ENCODE assay signal across 10 cellular contexts in the genomic region with DNA sequence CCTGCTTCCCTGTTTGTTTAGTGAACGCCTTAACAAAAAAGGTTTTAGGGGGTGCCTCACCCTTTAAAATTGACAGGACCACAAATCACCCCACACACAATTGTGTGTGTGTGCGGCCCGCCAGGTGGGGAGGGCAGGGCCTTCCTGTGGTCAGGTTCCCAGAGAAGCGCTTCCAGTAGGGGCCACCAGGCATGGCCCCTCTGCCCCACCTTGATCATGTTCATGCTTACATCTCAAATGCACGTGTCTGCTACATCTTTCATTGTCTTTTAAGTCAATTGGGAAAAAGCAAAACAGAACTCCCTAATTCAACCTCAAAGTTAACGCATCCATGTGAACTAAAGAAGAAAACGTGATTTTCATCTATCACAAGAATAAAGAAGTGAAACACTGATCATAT.
DNase-seq lines count a peak whose midpoint lies in the region; ATAC-seq and TF ChIP-seq lines count a peak whose summit lies in the region.
"Had no signal": no experiment of that assay in that cellular context is flagged by ENCODE, and none has a peak within 500 bp of the region (broad histone marks: within the 10 kb centered on the region; RNA-seq: fewer than 3 reads in every experiment).

No MANE protein-coding gene starts in this region.

- H3K4me3 Mint-ChIP-seq in activated T-helper 2 cell treated with anti-CD3 and anti-CD28 coated beads, Interferon-gamma antibody, Interleukin-2, Interleukin-4, amounts not matched to agents 10 μg/mL and 5 μg/mL and 100 μg/mL, durations not matched to agents 14 hours and 24 hours and 36 hours (ENCODE audit: low read depth), result no peak overlapping the region
- no peak overlapping the region for H3K4me3 Mint-ChIP-seq in WTC11

- CTCF ChIA-PET in WTC11 (lab: Charles Lee), result no interaction called here

- POLR2A ChIA-PET in WTC11 (lab: Charles Lee), result no interaction called here

- peaks cover 26% of the 10 kb centered on the region for H3K27me3 Mint-ChIP-seq in activated T-helper 2 cell treated with anti-CD3 and anti-CD28 coated beads, Interferon-gamma antibody, Interleukin-2, Interleukin-4, amounts not matched to agents 10 μg/mL and 5 μg/mL and 100 μg/mL, durations not matched to agents 14 hours and 24 hours and 36 hours (ENCODE audit: low read depth)
- no peaks in the 10 kb centered on the region for H3K27me3 Mint-ChIP-seq in WTC11 (ENCODE audit: low read depth)

- DNase-seq in GM12865 (ENCODE audit: low read depth) (peak; percentile 60), NCI-H1694 treated with DMSO at 0.1 percent for 48 hours (lab: John Stamatoyannopoulos, UW) (no peak), WTC11 (ENCODE audit: low spot score) (no peak), GM19240 (ENCODE audit: insufficient read length, low spot score) (no peak)
- no peak for DNase-seq in activated T-helper 2 cell treated with anti-CD3 and anti-CD28 coated beads, Interferon-gamma antibody, Interleukin-2, Interleukin-4, amounts not matched to agents 10 μg/mL and 5 μg/mL and 100 μg/mL, durations not matched to agents 14 hours and 24 hours and 36 hours (ENCODE audit: low spot score)
- DNase-seq: DMS153, NCI-H524 treated with DMSO at 0.1 percent for 48 hours had no signal

- TF ChIP-seq CTCF in GM12865 (IDR thresholded peaks at IDR 0.05; ENCODE audit: insufficient read depth, low read depth, low read length, missing control alignments) (no peak), WTC11 (IDR thresholded peaks at IDR 0.05) (no peak)

- ATAC-seq in GM19397 (IDR thresholded peaks at IDR 0.05; ENCODE audit: unreplicated experiment) (peak; percentile 29), HG03097 (IDR thresholded peaks at IDR 0.05; ENCODE audit: low FRiP score, unreplicated experiment) (peak; percentile 13), SK-N-SH treated with all-trans-retinoic acid at 6 μM for 48 hours (no peak), WTC11 (no peak)

- H3K4me1 Mint-ChIP-seq in activated T-helper 2 cell treated with anti-CD3 and anti-CD28 coated beads, Interferon-gamma antibody, Interleukin-2, Interleukin-4, amounts not matched to agents 10 μg/mL and 5 μg/mL and 100 μg/mL, durations not matched to agents 14 hours and 24 hours and 36 hours (ENCODE audit: low read depth), result peaks cover 31% of the 10 kb centered on the region
- H3K4me1 Mint-ChIP-seq in WTC11, result peaks cover 6% of the 10 kb centered on the region

- H3K36me3 Mint-ChIP-seq in activated T-helper 2 cell treated with anti-CD3 and anti-CD28 coated beads, Interferon-gamma antibody, Interleukin-2, Interleukin-4, amounts not matched to agents 10 μg/mL and 5 μg/mL and 100 μg/mL, durations not matched to agents 14 hours and 24 hours and 36 hours (ENCODE audit: low read depth), result peaks cover 2% of the 10 kb centered on the region
- H3K36me3 Mint-ChIP-seq in WTC11, result no peaks in the 10 kb centered on the region

- H3K4me3 ChIP-seq in GM12865 (ENCODE audit: low read depth, low read length), result no peak overlapping the region

- peak overlapping the region; percentile 77 for H3K27ac Mint-ChIP-seq in activated T-helper 2 cell treated with anti-CD3 and anti-CD28 coated beads, Interferon-gamma antibody, Interleukin-2, Interleukin-4, amounts not matched to agents 10 μg/mL and 5 μg/mL and 100 μg/mL, durations not matched to agents 14 hours and 24 hours and 36 hours
- no peak overlapping the region for H3K27ac Mint-ChIP-seq in WTC11

- intact Hi-C loops in activated T-helper 2 cell treated with anti-CD3 and anti-CD28 coated beads, Interferon-gamma antibody, Interleukin-2, Interleukin-4, amounts not matched to agents 10 μg/mL and 5 μg/mL and 100 μg/mL, durations not matched to agents 14 hours and 24 hours and 36 hours (cut with micrococcal nuclease), result no loop called here

- no peaks in the 10 kb centered on the region for H3K9me3 Mint-ChIP-seq in activated T-helper 2 cell treated with anti-CD3 and anti-CD28 coated beads, Interferon-gamma antibody, Interleukin-2, Interleukin-4, amounts not matched to agents 10 μg/mL and 5 μg/mL and 100 μg/mL, durations not matched to agents 14 hours and 24 hours and 36 hours
- 0 out of 2 replicates have a peak, but pooled peaks cover 1% of the 10 kb centered on the region for H3K9me3 Mint-ChIP-seq in WTC11

TF ChIP-seq in SK-N-SH treated with all-trans-retinoic acid at 6 μM for 48 hours, 23 proteins besides CTCF, POLR2A, EP300 and RAD21 (continues in another document):
- TF ChIP-seq ZNF8 (CRISPR knock-in tag; IDR thresholded peaks at IDR 0.05) (no peak), RARB (CRISPR knock-in tag; IDR thresholded peaks at IDR 0.05) (no peak), TOX (CRISPR knock-in tag; IDR thresholded peaks at IDR 0.05; ENCODE audit: borderline replicate concordance) (no peak), ZFP30 (CRISPR knock-in tag; IDR thresholded peaks at IDR 0.05) (no peak)
- TF ChIP-seq, protein P1, sequence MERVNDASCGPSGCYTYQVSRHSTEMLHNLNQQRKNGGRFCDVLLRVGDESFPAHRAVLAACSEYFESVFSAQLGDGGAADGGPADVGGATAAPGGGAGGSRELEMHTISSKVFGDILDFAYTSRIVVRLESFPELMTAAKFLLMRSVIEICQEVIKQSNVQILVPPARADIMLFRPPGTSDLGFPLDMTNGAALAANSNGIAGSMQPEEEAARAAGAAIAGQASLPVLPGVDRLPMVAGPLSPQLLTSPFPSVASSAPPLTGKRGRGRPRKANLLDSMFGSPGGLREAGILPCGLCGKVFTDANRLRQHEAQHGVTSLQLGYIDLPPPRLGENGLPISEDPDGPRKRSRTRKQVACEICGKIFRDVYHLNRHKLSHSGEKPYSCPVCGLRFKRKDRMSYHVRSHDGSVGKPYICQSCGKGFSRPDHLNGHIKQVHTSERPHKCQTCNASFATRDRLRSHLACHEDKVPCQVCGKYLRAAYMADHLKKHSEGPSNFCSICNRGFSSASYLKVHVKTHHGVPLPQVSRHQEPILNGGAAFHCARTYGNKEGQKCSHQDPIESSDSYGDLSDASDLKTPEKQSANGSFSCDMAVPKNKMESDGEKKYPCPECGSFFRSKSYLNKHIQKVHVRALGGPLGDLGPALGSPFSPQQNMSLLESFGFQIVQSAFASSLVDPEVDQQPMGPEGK (CRISPR knock-in tag; IDR thresholded peaks at IDR 0.05; ENCODE audit: borderline replicate concordance), result no peak

TF ChIP-seq in WTC11, 78 proteins besides CTCF, POLR2A, EP300 and RAD21:
- TF ChIP-seq GTF2I (CRISPR knock-in tag; conservative IDR thresholded peaks at IDR 0.05) (no peak), ESRRA (CRISPR knock-in tag; IDR thresholded peaks at IDR 0.05; ENCODE audit: borderline replicate concordance) (no peak), PRRX2 (CRISPR knock-in tag; IDR thresholded peaks at IDR 0.05) (no peak), MXD4 (CRISPR knock-in tag; IDR thresholded peaks at IDR 0.05; ENCODE audit: borderline replicate concordance) (no peak), NR3C1 (CRISPR knock-in tag; conservative IDR thresholded peaks at IDR 0.05; ENCODE audit: low read depth) (no peak), RELA (CRISPR knock-in tag; IDR thresholded peaks at IDR 0.05; ENCODE audit: borderline replicate concordance) (no peak), NR1H2 (CRISPR knock-in tag; IDR thresholded peaks at IDR 0.05) (no peak)
- TF ChIP-seq, protein P2, sequence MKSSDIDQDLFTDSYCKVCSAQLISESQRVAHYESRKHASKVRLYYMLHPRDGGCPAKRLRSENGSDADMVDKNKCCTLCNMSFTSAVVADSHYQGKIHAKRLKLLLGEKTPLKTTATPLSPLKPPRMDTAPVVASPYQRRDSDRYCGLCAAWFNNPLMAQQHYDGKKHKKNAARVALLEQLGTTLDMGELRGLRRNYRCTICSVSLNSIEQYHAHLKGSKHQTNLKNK (CRISPR knock-in tag; IDR thresholded peaks at IDR 0.05), result no peak
- TF ChIP-seq, protein P3, sequence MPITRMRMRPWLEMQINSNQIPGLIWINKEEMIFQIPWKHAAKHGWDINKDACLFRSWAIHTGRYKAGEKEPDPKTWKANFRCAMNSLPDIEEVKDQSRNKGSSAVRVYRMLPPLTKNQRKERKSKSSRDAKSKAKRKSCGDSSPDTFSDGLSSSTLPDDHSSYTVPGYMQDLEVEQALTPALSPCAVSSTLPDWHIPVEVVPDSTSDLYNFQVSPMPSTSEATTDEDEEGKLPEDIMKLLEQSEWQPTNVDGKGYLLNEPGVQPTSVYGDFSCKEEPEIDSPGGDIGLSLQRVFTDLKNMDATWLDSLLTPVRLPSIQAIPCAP (CRISPR knock-in tag; IDR thresholded peaks at IDR 0.05), result no peak
- TF ChIP-seq, protein P4, sequence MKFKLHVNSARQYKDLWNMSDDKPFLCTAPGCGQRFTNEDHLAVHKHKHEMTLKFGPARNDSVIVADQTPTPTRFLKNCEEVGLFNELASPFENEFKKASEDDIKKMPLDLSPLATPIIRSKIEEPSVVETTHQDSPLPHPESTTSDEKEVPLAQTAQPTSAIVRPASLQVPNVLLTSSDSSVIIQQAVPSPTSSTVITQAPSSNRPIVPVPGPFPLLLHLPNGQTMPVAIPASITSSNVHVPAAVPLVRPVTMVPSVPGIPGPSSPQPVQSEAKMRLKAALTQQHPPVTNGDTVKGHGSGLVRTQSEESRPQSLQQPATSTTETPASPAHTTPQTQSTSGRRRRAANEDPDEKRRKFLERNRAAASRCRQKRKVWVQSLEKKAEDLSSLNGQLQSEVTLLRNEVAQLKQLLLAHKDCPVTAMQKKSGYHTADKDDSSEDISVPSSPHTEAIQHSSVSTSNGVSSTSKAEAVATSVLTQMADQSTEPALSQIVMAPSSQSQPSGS (CRISPR knock-in tag; IDR thresholded peaks at IDR 0.05; ENCODE audit: borderline replicate concordance, low read depth), result no peak
- TF ChIP-seq, protein P5, sequence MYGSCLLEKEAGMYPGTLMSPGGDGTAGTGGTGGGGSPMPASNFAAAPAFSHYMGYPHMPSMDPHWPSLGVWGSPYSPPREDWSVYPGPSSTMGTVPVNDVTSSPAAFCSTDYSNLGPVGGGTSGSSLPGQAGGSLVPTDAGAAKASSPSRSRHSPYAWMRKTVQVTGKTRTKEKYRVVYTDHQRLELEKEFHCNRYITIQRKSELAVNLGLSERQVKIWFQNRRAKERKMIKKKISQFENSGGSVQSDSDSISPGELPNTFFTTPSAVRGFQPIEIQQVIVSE (CRISPR knock-in tag; IDR thresholded peaks at IDR 0.05; ENCODE audit: borderline replicate concordance), result no peak

Comparison
In these comparisons a context has a peak if more than half of its experiments do, and no peak if none do; other contexts are left out.
1. ATAC-seq: peak in GM19397 (single experiment) and HG03097 (single experiment); none in SK-N-SH treated with all-trans-retinoic acid at 6 μM for 48 hours (single experiment) and WTC11 (single experiment).